In the genomic region with DNA sequence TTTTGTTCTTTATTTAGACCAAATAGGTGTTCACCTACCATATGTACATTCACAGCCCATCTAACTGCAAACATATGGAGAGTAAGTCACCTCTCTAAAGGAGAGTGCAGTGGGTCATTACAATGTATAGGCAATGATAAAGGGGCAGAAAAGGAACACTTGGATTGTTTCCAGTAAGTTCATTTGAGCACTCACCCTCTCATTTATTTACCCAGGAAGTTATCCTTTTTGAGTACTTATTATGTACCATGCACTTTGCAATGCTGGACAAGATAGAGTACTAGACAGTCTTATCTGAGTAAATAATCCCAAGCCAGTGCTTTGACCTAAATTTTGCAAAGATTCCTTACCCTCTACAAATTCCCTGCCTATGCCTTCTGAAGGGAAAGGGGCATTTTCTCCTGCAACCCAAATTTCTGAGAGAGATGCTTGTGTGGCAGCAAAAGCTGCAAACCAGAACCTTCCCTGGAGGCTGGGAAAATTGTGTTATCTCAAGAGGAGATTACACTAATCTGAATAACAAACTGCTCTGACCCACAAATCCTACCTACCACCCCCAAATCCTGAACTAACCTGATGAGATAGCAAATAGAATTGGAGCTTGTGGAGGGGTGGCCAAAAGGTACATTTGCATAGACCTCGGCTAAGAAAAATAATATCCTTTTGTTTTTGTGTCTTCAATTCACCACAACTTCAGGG, we compare ENCODE assay signal across 1 cellular context.
TF ChIP-seq lines count a peak whose summit lies in the region.

No MANE protein-coding gene starts in this region.

TF ChIP-seq in H1, 55 proteins besides CTCF, POLR2A, EP300 and RAD21 (continued from another document):
- TF ChIP-seq RBBP5 (IDR thresholded peaks at IDR 0.05; ENCODE audit: borderline replicate concordance, low read depth, low read length), result no peak
- TF ChIP-seq POLR2AphosphoS5 (IDR thresholded peaks at IDR 0.05; ENCODE audit: low read depth, low read length), result no peak
- TF ChIP-seq BCL11A (IDR thresholded peaks at IDR 0.05; ENCODE audit: low read depth in 2 of 2, low read length in 2 of 2), result no peak
- no peak for TF ChIP-seq SP2 (IDR thresholded peaks at IDR 0.05; ENCODE audit: low read length)
- no peak for TF ChIP-seq TBP (IDR thresholded peaks at IDR 0.05; ENCODE audit: low read depth, low read length)
- no peak for TF ChIP-seq CREB1 (IDR thresholded peaks at IDR 0.05)
- TF ChIP-seq TAF1 (IDR thresholded peaks at IDR 0.05; ENCODE audit: low read depth, low read length), result no peak
- TF ChIP-seq SIRT6 (IDR thresholded peaks at IDR 0.05; ENCODE audit: low read length), result no peak
- TF ChIP-seq BRCA1 (IDR thresholded peaks at IDR 0.05; ENCODE audit: low read depth, low read length), result no peak
- TF ChIP-seq RNF2 (IDR thresholded peaks at IDR 0.05; ENCODE audit: borderline replicate concordance, low read depth, low read length, missing control alignments, poor library complexity, severe bottlenecking), result no peak
